8 cellular contexts compared by ENCODE assay signal in the genomic region with DNA sequence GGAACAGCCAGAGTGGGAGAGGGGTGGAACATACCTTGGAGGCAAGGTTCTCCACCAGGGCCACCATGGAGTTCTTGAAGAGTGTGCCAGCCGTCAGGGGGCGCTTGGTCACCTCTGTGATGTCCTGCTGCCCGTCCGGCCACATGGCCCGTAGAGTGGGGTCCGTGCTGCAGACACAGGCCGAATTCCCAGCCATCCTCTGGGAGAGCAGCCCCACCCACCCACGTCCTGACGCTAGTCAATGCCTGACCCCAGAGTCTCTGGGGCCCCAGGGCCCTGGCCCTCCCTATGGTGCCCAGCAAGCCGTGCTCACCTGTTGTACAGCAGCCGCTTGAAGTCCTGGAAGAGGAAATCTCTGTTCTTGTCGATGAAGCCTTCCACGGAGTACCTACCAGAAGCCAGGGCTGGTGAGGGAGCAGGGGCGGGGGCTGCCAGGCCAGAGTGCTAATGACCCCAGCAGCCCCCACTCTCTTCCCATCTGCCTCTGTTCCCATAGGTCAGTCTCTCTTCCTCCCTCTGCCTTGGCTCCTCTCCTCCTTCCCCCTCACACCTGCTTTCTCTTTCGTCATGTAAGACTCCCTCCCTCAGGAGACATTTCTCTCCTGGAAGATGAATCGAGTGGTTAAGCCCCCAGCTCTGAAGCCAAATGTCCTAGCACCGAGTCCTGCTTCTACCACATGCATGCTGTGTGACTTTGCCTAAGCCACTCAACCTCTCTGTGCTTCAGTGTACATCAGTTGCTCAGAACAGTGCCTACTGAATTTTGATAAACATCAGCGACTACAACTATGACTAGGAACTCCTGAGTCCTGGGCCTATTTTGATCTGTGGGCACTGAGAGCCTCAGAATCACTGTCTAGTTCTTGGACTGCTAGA. TPM values are rescaled to one million over a fixed set of nuclear protein-coding genes. Genes with fewer than 3 reads are reported as not detected.
DNase-seq lines count a peak whose midpoint lies in the region; ATAC-seq, FAIRE-seq and TF ChIP-seq lines count a peak whose summit lies in the region.

No MANE protein-coding gene starts in this region.

- RAD21 ChIA-PET in GM12878 (lab: Charles Lee; ENCODE audit: unreplicated experiment): no interaction called here

- H3K9me3 ChIP-seq in GM12878 (replicated peaks; ENCODE audit: control insufficient read depth, insufficient read depth, low read length): no peaks in the 10 kb centered on the region

- SMC1A ChIA-PET in GM12878 (lab: Charles Lee; ENCODE audit: uncharacterized antibody, unreplicated experiment): no interaction called here

- no peak overlapping the region for H4K8ac ChIP-seq in mesendoderm (ENCODE audit: low read depth, low read length)

- TF ChIP-seq EP300 in GM12878 (IDR thresholded peaks at IDR 0.05; ENCODE audit: borderline replicate concordance in 1 of 2, control insufficient read depth in 1 of 2, low read depth in 2 of 2, low read length in 2 of 2): no peak

- no peak overlapping the region for H2BK15ac ChIP-seq in mesendoderm (replicated peaks; ENCODE audit: low read depth)

- H3K4me1 ChIP-seq in GM23338 (ENCODE audit: insufficient read depth) (no peaks in the 10 kb centered on the region), GM12878 (ENCODE audit: control insufficient read depth, insufficient read depth, low read length) (no peaks in the 10 kb centered on the region), mesendoderm (ENCODE audit: control insufficient read depth, low read depth, low read length) (no peaks in the 10 kb centered on the region)

- ATAC-seq in GM23338: peak; percentile 15
- no peak for ATAC-seq in GM12878

- H3F3A ChIP-seq in GM23338 (replicated peaks; ENCODE audit: low read depth): 0 out of 2 replicates have a peak, but pooled peaks cover 4% of the 10 kb centered on the region

- POLR2A ChIA-PET in GM12878 (lab: Charles Lee): no interaction called here

- H3K36me3 Mint-ChIP-seq in GM23338 (ENCODE audit: low read depth): no peaks in the 10 kb centered on the region

- no peak overlapping the region for H3K4ac ChIP-seq in mesendoderm (ENCODE audit: low read depth, low read length)

- H2BK5ac ChIP-seq in mesendoderm (ENCODE audit: low read length): no peak overlapping the region

- H3K4me2 ChIP-seq in GM23338 (no peak overlapping the region), GM12878 (ENCODE audit: control insufficient read depth, insufficient read depth) (no peak overlapping the region), mesendoderm (ENCODE audit: low read length) (no peak overlapping the region)

- no peaks in the 10 kb centered on the region for H3K79me1 ChIP-seq in mesendoderm (ENCODE audit: low read length)

- DNase-seq in AG09319 (ENCODE audit: extremely low read depth, low read depth): no peak
- peak; percentile 74 for DNase-seq in GM23338 (ENCODE audit: low spot score)
- DNase-seq in GM12878 (ENCODE audit: low read depth, low spot score): no peak
- DNase-seq in mesendoderm: peak; percentile 60
- DNase-seq in A172 (ENCODE audit: low spot score): no peak
- no peak for DNase-seq in stimulated activated naive CD4-positive, alpha-beta T cell (lab: John Stamatoyannopoulos, UW)
- no peak for DNase-seq in C1 segment of cervical spinal cord (lab: John Stamatoyannopoulos, UW)
- DNase-seq in activated T-cell treated with anti-CD3 and anti-CD28 coated beads for 4 hours: no peak

- no peaks in the 10 kb centered on the region for H3K9me3 Mint-ChIP-seq in GM23338

- peak; percentile 10 for TF ChIP-seq CTCF in AG09319 (IDR thresholded peaks at IDR 0.05; ENCODE audit: low read depth, low read length)
- peak; percentile 45 to 73 for TF ChIP-seq CTCF in GM23338 (conservative IDR thresholded peaks at IDR 0.05; ENCODE audit: low read depth in 2 of 2)
- peak in 2 of 3 experiments; percentile 9 to 19; a peak in 2 of 6 replicates for TF ChIP-seq CTCF in GM12878 (IDR thresholded peaks at IDR 0.05 in 2 of 3, conservative IDR thresholded peaks at IDR 0.05 in 1 of 3; ENCODE audit: control insufficient read depth in 2 of 3, extremely low read depth in 1 of 3, insufficient read depth in 1 of 3, low read depth in 3 of 3, low read length in 3 of 3)

- CTCF ChIA-PET in GM12878 (lab: Yijun Ruan, JAX): interaction anchor here (0.5 to 1.6 kb wide), 2 partner anchors 95 to 168 kb away, joined by 3 to 4 read pairs; no protein-coding TSS in a partner anchor

- peak; percentile 60 for TF ChIP-seq POLR2A in GM12878 (IDR thresholded peaks at IDR 0.05; ENCODE audit: low read depth, low read length)

- no peak overlapping the region for H2BK120ac ChIP-seq in mesendoderm (ENCODE audit: low read depth, low read length)

- no peak overlapping the region; the same call in 2 of the 3 replicates for H3K4me3 Mint-ChIP-seq in GM23338

- H3K27me3 ChIP-seq in GM23338 (ENCODE audit: insufficient read depth) (peaks cover 9% of the 10 kb centered on the region), GM12878 (replicated peaks in 1 of 2; ENCODE audit: control insufficient read depth in 2 of 2, insufficient read depth in 2 of 2, low read length in 1 of 2) (no peaks in the 10 kb centered on the region), mesendoderm (ENCODE audit: insufficient read depth, low read length, poor library complexity) (no peaks in the 10 kb centered on the region)

- H3K4me3 ChIP-seq in GM23338 (no peak overlapping the region), GM12878 (no peak overlapping the region), mesendoderm (ENCODE audit: low read length) (no peak overlapping the region)

- no peaks in the 10 kb centered on the region for H3K9me2 ChIP-seq in GM23338 (ENCODE audit: insufficient read depth)

- H4K20me1 ChIP-seq in GM23338 (replicated peaks; ENCODE audit: insufficient read depth) (no peaks in the 10 kb centered on the region), GM12878 (ENCODE audit: control insufficient read depth, insufficient read depth) (peaks cover 4% of the 10 kb centered on the region)

- no peak overlapping the region for H4K5ac ChIP-seq in mesendoderm (ENCODE audit: low read length)

- no peak overlapping the region for H3K27ac Mint-ChIP-seq in GM23338

- no peaks in the 10 kb centered on the region for H3K4me1 Mint-ChIP-seq in GM23338

- no TSS peak for BruUV-seq in GM12878 (replicated peaks; lab: Mats Ljungman, UMichigan)

- WGBS in GM12878 (ENCODE audit: insufficient coverage, insufficient replicate concordance, low lambda C conversion rate, missing lambda C conversion rate): 96% methylated on average over 15 of the region's 18 CpGs
- WGBS in mesendoderm (ENCODE audit: extremely low coverage, insufficient coverage, low lambda C conversion rate): no CpG with 5 or more reads among the region's 18 CpGs

- H3K27ac ChIP-seq in GM23338 (ENCODE audit: low read depth): no peak overlapping the region
- no peak overlapping the region for H3K27ac ChIP-seq in GM12878 (ENCODE audit: control insufficient read depth, insufficient read depth)
- no peak overlapping the region for H3K27ac ChIP-seq in mesendoderm (ENCODE audit: low read depth, low read length)

- H3K9ac ChIP-seq in GM12878 (ENCODE audit: control insufficient read depth, insufficient read depth, low read length): no peak overlapping the region
- no peak overlapping the region for H3K9ac ChIP-seq in mesendoderm (ENCODE audit: low read length)

- H3K36me3 ChIP-seq in GM23338 (ENCODE audit: insufficient read depth) (no peaks in the 10 kb centered on the region), GM12878 (ENCODE audit: control insufficient read depth in 2 of 2, insufficient read depth in 2 of 2, low read length in 1 of 2) (peaks cover 31 to 44% of the 10 kb centered on the region in 2 experiments), mesendoderm (ENCODE audit: control insufficient read depth, insufficient read depth, low read length) (no peaks in the 10 kb centered on the region)

- H3K79me2 ChIP-seq in GM23338 (replicated peaks; ENCODE audit: insufficient read depth): no peaks in the 10 kb centered on the region
- peaks cover 2% of the 10 kb centered on the region for H3K79me2 ChIP-seq in GM12878 (ENCODE audit: control insufficient read depth, insufficient read depth, low read length)
- no peaks in the 10 kb centered on the region for H3K79me2 ChIP-seq in mesendoderm (ENCODE audit: control insufficient read depth, insufficient read depth, low read length)

- no peak overlapping the region for H3K23ac ChIP-seq in mesendoderm (ENCODE audit: low read length)

- no peak overlapping the region for H2AK5ac ChIP-seq in mesendoderm (ENCODE audit: low read length)

- H3K27me3 Mint-ChIP-seq in GM23338 (ENCODE audit: insufficient read depth, low read depth, poor library complexity): peaks cover 16% of the 10 kb centered on the region

- in situ Hi-C loops in GM12878 (cut with MboI): no loop called here

- TF ChIP-seq RAD21 in GM12878 (IDR thresholded peaks at IDR 0.05; ENCODE audit: insufficient read depth, low read depth, low read length): no peak

- intact Hi-C loops in GM12878 (cut with micrococcal nuclease; ENCODE audit: unreplicated experiment): no loop called here

- H2AFZ ChIP-seq in GM23338: peak overlapping the region; percentile 63
- H2AFZ ChIP-seq in GM12878 (ENCODE audit: control insufficient read depth, low read depth, low read length): no peak overlapping the region

- no peak overlapping the region for H3K18ac ChIP-seq in mesendoderm (ENCODE audit: low read length)

- FAIRE-seq in GM12878 (lab: Jason Lieb, UNC): no peak

- no peak overlapping the region for H3K56ac ChIP-seq in mesendoderm (ENCODE audit: low read length)

RNA-seq across cellular contexts. Expression of gene MYO1G, which starts 11.0 kb away (rescaled TPM):
- 0.08 and 0.10 TPM in 2 replicates for total RNA-seq in GM23338 (2014; rRNA removed; shearing (Covaris generic))
- 0.11 and 0.31 TPM in 2 replicates for polyA plus RNA-seq in GM23338 (2016; fragmentation: Nextera tagmentation; extraction: Ambion mirVana)
- total RNA-seq in GM12878 (2013; cell fraction: nucleolus; rRNA removed): 406 and 444 TPM in 2 replicates
- 154 and 176 TPM in 2 replicates for total RNA-seq in GM12878 (2014; rRNA removed)
- total RNA-seq in GM12878 (2014; rRNA removed; fragmentation: Illumina TruSeq; extraction: Trizol): 63.7 and 66.1 TPM in 2 replicates
- total RNA-seq in GM12878 (2021): 224 and 232 TPM in 2 replicates
- polyA plus RNA-seq in GM12878 (2011; ENCODE audit: low read depth): 91.4 TPM
- 54.3 and 118 TPM in 2 replicates for polyA plus RNA-seq in GM12878 (2011; rRNA removed)
- polyA plus RNA-seq in GM12878 (2011; cell fraction: cytosol; rRNA removed): 111 and 152 TPM in 2 replicates
- 518 and 587 TPM in 2 replicates for polyA plus RNA-seq in GM12878 (2011; cell fraction: nucleus; rRNA removed)
- 195 and 215 TPM in 2 replicates for polyA plus RNA-seq in GM12878 (2012)
- 36.1 and 77.2 TPM in 2 replicates for polyA plus RNA-seq in GM12878 (2014; fragmentation: Illumina TruSeq; extraction: Trizol)
- 1 to 10 TPM; 1.8 to 3.3 TPM for polyA plus RNA-seq in GM12878 (2014; fragmentation: Nextera tagmentation; extraction: Ambion mirVana)
- polyA plus RNA-seq in GM12878 (2014; rRNA removed): 150 and 184 TPM in 2 replicates
- polyA plus RNA-seq in GM12878 (2016; fragmentation: Nextera tagmentation; extraction: Ambion mirVana): 100 to 1,000 TPM; 185 to 216 TPM
- polyA minus RNA-seq in GM12878 (2011; rRNA and poly(A)+ RNA removed): 230 and 324 TPM in 2 replicates
- 97.1 and 110 TPM in 2 replicates for polyA minus RNA-seq in GM12878 (2011; cell fraction: cytosol; rRNA and poly(A)+ RNA removed)
- polyA minus RNA-seq in GM12878 (2011; cell fraction: nucleus; rRNA and poly(A)+ RNA removed): 238 and 294 TPM in 2 replicates
- 0.04 TPM for polyA plus RNA-seq in mesendoderm (2013, experiment 1 of 2)
- polyA plus RNA-seq in mesendoderm (2013, experiment 2 of 2): 0.04 TPM
- total RNA-seq in A172 (2014; rRNA removed; shearing (Covaris generic)): 0.76 and 1.6 TPM in 2 replicates

RNA-seq across cellular contexts. Expression of gene CCM2, which starts 32.2 kb away (rescaled TPM):
- 37.0 and 40.1 TPM in 2 replicates for total RNA-seq in GM23338 (2014; rRNA removed; shearing (Covaris generic))
- polyA plus RNA-seq in GM23338 (2016; fragmentation: Nextera tagmentation; extraction: Ambion mirVana) (24.0 and 24.9 TPM in 2 replicates), GM12878 (2011; rRNA removed) (22.5 and 30.2 TPM in 2 replicates), GM12878 (2014; fragmentation: Illumina TruSeq; extraction: Trizol) (19.1 and 36.2 TPM in 2 replicates), GM12878 (2014; fragmentation: Nextera tagmentation; extraction: Ambion mirVana) (1 to 10 TPM in 1 of 2 experiments, under 1 TPM in 1; 1.00 to 4.1 TPM), GM12878 (2014; rRNA removed) (70.8 and 73.7 TPM in 2 replicates), GM12878 (2016; fragmentation: Nextera tagmentation; extraction: Ambion mirVana) (10 to 100 TPM; 75.2 to 82.3 TPM)
- 36.2 and 40.0 TPM in 2 replicates for total RNA-seq in GM12878 (2013; cell fraction: nucleolus; rRNA removed)
- total RNA-seq in GM12878 (2014; rRNA removed) (71.6 and 74.7 TPM in 2 replicates), GM12878 (2014; rRNA removed; fragmentation: Illumina TruSeq; extraction: Trizol) (34.3 and 35.6 TPM in 2 replicates), GM12878 (2021) (61.2 and 61.6 TPM in 2 replicates)
- polyA plus RNA-seq in GM12878 (2011; ENCODE audit: low read depth): 25.8 TPM
- 45.3 and 56.3 TPM in 2 replicates for polyA plus RNA-seq in GM12878 (2011; cell fraction: cytosol; rRNA removed)
- 67.7 and 71.7 TPM in 2 replicates for polyA plus RNA-seq in GM12878 (2011; cell fraction: nucleus; rRNA removed)
- 51.5 and 60.9 TPM in 2 replicates for polyA plus RNA-seq in GM12878 (2012)
- 31.6 and 47.1 TPM in 2 replicates for polyA minus RNA-seq in GM12878 (2011; rRNA and poly(A)+ RNA removed)
- 18.2 and 29.1 TPM in 2 replicates for polyA minus RNA-seq in GM12878 (2011; cell fraction: cytosol; rRNA and poly(A)+ RNA removed)
- polyA minus RNA-seq in GM12878 (2011; cell fraction: nucleus; rRNA and poly(A)+ RNA removed): 15.1 and 19.7 TPM in 2 replicates
- polyA plus RNA-seq in mesendoderm (2013, experiment 1 of 2): 20.7 TPM
- polyA plus RNA-seq in mesendoderm (2013, experiment 2 of 2): 20.4 TPM
- 67.4 and 70.8 TPM in 2 replicates for total RNA-seq in A172 (2014; rRNA removed; shearing (Covaris generic))

Comparison
In these comparisons a context has a peak if more than half of its experiments do, and no peak if none do; other contexts are left out.
1. DNase-seq: peak in GM23338 (single experiment) and mesendoderm (single experiment); none in AG09319 (single experiment), GM12878 (single experiment), A172 (single experiment), stimulated activated naive CD4-positive, alpha-beta T cell (0 of 6), C1 segment of cervical spinal cord (0 of 14) and activated T-cell treated with anti-CD3 and anti-CD28 coated beads for 4 hours (single experiment).
2. RNA of gene MYO1G, which starts 11.0 kb away (total RNA-seq): 63.7 to 444 TPM in GM12878; 0.76 to 1.6 TPM in A172 and 0.08 to 0.10 TPM in GM23338; every median in the first group is over 10 times any median in the second.
3. Peak in every context shown above with its lines, with median percentiles within 50 percentile points of each other: CTCF ChIP-seq.